21 cellular contexts compared by ENCODE assay signal in the genomic region with DNA sequence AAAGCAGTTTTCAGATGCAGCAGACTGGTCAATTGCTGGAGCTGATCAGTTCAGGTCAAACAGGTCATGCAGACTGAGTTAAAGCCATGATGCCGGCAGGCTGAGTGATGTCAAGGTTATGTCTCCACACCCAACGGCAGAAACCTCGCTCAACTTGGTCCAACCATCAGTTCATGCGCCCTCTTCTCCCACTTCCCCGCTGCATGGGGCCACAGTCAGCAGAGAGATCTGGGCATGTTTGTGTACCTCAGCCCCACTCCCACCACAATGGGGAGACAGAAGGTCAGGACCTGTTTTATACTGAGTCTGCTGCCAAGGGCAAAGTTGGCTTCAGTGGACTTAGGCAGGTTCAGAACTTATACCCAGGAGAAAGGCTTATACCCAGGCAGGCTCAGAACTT.
"Had no signal": no experiment of that assay in that cellular context is flagged by ENCODE, and none has a peak within 500 bp of the region (broad histone marks: within the 10 kb centered on the region; RNA-seq: fewer than 3 reads in every experiment).

No MANE protein-coding gene starts in this region.

- H2AFZ ChIP-seq: hepatocyte had no signal

- FAIRE-seq: colon, endometrium, frontal cortex, keratinocyte had no signal

- H3K79me2 ChIP-seq: hepatocyte had no signal

- H3K4me1 ChIP-seq: esophagus muscularis mucosa, foreskin keratinocyte, gastroesophageal sphincter, heart left ventricle, left lung, lower lobe of right lung had no signal

- H3K36me3 ChIP-seq: esophagus muscularis mucosa, gastroesophageal sphincter, heart left ventricle, left lung, lower lobe of right lung had no signal

- H3K4me3 ChIP-seq: coronary artery, esophagus muscularis mucosa, gastroesophageal sphincter, heart left ventricle, hepatocyte, left lung, lower lobe of right lung had no signal

- H3K4me2 ChIP-seq: hepatocyte had no signal

- H3K27ac ChIP-seq: coronary artery, esophagus muscularis mucosa, foreskin keratinocyte, gastroesophageal sphincter, heart left ventricle, hepatocyte, left lung, lower lobe of right lung had no signal

- DNase-seq: effector CD8-positive, alpha-beta T cell; effector memory CD8-positive, alpha-beta T cell; endodermal cell; foreskin keratinocyte; heart left ventricle; hypothalamus; immature natural killer cell; left cardiac atrium; left lung; left ventricle myocardium superior; lower lobe of right lung; mesenchymal stem cell; midbrain had no signal

- H3K9me3 ChIP-seq: esophagus muscularis mucosa, gastroesophageal sphincter, heart left ventricle, left lung, lower lobe of right lung had no signal
